In genomic region chr2:47034973-47035609, GRCh38 we compare ENCODE assay signal across 8 cellular contexts.
A peak's percentile ranks its signal among the peaks of the same experiment; 100 is the strongest.
DNase-seq lines count a peak whose midpoint lies in the region; ATAC-seq and TF ChIP-seq lines count a peak whose summit lies in the region.

No MANE protein-coding gene starts in this region.

- ATAC-seq in GM19023 (IDR thresholded peaks at IDR 0.05; ENCODE audit: unreplicated experiment) (peak; percentile 71), HG03521 (IDR thresholded peaks at IDR 0.05; ENCODE audit: unreplicated experiment) (peak; percentile 52)

- 59% methylated on average over 6 of the region's 10 CpGs for WGBS in suprapubic skin

- peak overlapping the region; percentile 38 for H3K9ac ChIP-seq in adipocyte (ENCODE audit: low read length)

- H3K4me1 ChIP-seq in adipocyte (ENCODE audit: control insufficient read depth, insufficient read depth, low read length): peaks cover 33% of the 10 kb centered on the region
- H3K4me1 ChIP-seq in suprapubic skin: peaks cover 64% of the 10 kb centered on the region

- DNase-seq in adipocyte (ENCODE audit: low read depth) (no peak), left kidney (ENCODE audit: low read depth, low spot score) (peak; percentile 80), suprapubic skin (ENCODE audit: low spot score in 2 of 2) (no peak), COLO829 (ENCODE audit: low spot score) (no peak), NCI-H1417 treated with DMSO at 0.1 percent for 48 hours (lab: John Stamatoyannopoulos, UW) (no peak), NCI-H2196 treated with DMSO at 0.1 percent for 48 hours (lab: John Stamatoyannopoulos, UW; ENCODE audit: unreplicated experiment) (no peak)

- TF ChIP-seq CTCF in suprapubic skin (IDR thresholded peaks at IDR 0.05): no peak

- H3K27me3 ChIP-seq in adipocyte (replicated peaks; ENCODE audit: control insufficient read depth, insufficient read depth, low read length) (no peaks in the 10 kb centered on the region), suprapubic skin (no peaks in the 10 kb centered on the region)

- TF ChIP-seq EP300 in suprapubic skin (IDR thresholded peaks at IDR 0.05): no peak

- H3K9me3 ChIP-seq in adipocyte (ENCODE audit: control insufficient read depth, low read length) (no peaks in the 10 kb centered on the region), suprapubic skin (no peaks in the 10 kb centered on the region)

- peak overlapping the region; percentile 89 for H3K27ac ChIP-seq in suprapubic skin

- TF ChIP-seq POLR2A in suprapubic skin (IDR thresholded peaks at IDR 0.05): no peak

- H3K36me3 ChIP-seq in adipocyte (ENCODE audit: control insufficient read depth, insufficient read depth, low read length, severe bottlenecking): peaks cover 42% of the 10 kb centered on the region
- peaks cover 28% of the 10 kb centered on the region for H3K36me3 ChIP-seq in suprapubic skin

- H3K4me3 ChIP-seq in adipocyte (ENCODE audit: low read length) (peak overlapping the region; percentile 12), suprapubic skin (no peak overlapping the region)
